Comparison of ENCODE assay signal across 1 cellular context in the genomic region with DNA sequence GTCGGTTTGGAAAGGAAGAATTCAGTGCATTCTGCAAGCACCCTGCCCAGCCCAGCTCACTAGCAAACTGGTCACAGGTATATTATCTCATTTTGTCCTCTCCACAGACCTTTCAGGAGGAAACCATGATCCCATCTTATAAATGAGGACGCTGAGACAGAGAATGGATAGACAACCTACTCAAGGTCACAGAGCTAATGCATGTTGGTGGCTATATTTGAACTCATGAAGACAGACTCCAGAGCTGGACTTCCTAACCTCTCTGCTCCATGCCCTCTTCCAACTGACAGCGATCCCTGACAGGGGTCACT.
TF ChIP-seq lines count a peak whose summit lies in the region.

No MANE protein-coding gene starts in this region.

TF ChIP-seq in SK-N-SH, 30 proteins besides CTCF, POLR2A, EP300 and RAD21 (continued from another document):
- TF ChIP-seq, protein P1, sequence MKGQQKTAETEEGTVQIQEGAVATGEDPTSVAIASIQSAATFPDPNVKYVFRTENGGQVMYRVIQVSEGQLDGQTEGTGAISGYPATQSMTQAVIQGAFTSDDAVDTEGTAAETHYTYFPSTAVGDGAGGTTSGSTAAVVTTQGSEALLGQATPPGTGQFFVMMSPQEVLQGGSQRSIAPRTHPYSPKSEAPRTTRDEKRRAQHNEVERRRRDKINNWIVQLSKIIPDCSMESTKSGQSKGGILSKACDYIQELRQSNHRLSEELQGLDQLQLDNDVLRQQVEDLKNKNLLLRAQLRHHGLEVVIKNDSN (IDR thresholded peaks at IDR 0.05; ENCODE audit: borderline replicate concordance, low read depth), result no peak
- TF ChIP-seq TAF1 (IDR thresholded peaks at IDR 0.05; ENCODE audit: borderline replicate concordance, low read depth, low read length), result no peak
- TF ChIP-seq, protein P2, sequence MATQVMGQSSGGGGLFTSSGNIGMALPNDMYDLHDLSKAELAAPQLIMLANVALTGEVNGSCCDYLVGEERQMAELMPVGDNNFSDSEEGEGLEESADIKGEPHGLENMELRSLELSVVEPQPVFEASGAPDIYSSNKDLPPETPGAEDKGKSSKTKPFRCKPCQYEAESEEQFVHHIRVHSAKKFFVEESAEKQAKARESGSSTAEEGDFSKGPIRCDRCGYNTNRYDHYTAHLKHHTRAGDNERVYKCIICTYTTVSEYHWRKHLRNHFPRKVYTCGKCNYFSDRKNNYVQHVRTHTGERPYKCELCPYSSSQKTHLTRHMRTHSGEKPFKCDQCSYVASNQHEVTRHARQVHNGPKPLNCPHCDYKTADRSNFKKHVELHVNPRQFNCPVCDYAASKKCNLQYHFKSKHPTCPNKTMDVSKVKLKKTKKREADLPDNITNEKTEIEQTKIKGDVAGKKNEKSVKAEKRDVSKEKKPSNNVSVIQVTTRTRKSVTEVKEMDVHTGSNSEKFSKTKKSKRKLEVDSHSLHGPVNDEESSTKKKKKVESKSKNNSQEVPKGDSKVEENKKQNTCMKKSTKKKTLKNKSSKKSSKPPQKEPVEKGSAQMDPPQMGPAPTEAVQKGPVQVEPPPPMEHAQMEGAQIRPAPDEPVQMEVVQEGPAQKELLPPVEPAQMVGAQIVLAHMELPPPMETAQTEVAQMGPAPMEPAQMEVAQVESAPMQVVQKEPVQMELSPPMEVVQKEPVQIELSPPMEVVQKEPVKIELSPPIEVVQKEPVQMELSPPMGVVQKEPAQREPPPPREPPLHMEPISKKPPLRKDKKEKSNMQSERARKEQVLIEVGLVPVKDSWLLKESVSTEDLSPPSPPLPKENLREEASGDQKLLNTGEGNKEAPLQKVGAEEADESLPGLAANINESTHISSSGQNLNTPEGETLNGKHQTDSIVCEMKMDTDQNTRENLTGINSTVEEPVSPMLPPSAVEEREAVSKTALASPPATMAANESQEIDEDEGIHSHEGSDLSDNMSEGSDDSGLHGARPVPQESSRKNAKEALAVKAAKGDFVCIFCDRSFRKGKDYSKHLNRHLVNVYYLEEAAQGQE (IDR thresholded peaks at IDR 0.05; ENCODE audit: low read depth, low read length), result no peak
- no peak for TF ChIP-seq RCOR1 (IDR thresholded peaks at IDR 0.05; ENCODE audit: low read length)
- no peak for TF ChIP-seq RXRA (IDR thresholded peaks at IDR 0.05; ENCODE audit: borderline replicate concordance, low read depth)
- TF ChIP-seq MEF2A (IDR thresholded peaks at IDR 0.05; ENCODE audit: borderline replicate concordance, low read depth), result no peak
- TF ChIP-seq TEAD4 (IDR thresholded peaks at IDR 0.05; ENCODE audit: borderline replicate concordance, insufficient read depth), result no peak
- TF ChIP-seq ELF1 (IDR thresholded peaks at IDR 0.05), result no peak
- TF ChIP-seq, protein P3, sequence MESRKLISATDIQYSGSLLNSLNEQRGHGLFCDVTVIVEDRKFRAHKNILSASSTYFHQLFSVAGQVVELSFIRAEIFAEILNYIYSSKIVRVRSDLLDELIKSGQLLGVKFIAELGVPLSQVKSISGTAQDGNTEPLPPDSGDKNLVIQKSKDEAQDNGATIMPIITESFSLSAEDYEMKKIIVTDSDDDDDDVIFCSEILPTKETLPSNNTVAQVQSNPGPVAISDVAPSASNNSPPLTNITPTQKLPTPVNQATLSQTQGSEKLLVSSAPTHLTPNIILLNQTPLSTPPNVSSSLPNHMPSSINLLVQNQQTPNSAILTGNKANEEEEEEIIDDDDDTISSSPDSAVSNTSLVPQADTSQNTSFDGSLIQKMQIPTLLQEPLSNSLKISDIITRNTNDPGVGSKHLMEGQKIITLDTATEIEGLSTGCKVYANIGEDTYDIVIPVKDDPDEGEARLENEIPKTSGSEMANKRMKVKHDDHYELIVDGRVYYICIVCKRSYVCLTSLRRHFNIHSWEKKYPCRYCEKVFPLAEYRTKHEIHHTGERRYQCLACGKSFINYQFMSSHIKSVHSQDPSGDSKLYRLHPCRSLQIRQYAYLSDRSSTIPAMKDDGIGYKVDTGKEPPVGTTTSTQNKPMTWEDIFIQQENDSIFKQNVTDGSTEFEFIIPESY (IDR thresholded peaks at IDR 0.05; ENCODE audit: borderline replicate concordance, low read depth), result no peak
- no peak for TF ChIP-seq GATA2 (CRISPR knock-in tag; IDR thresholded peaks at IDR 0.05)
- TF ChIP-seq SIN3A (IDR thresholded peaks at IDR 0.05; ENCODE audit: borderline replicate concordance, low read depth, low read length), result no peak
- no peak for TF ChIP-seq FOXM1 (IDR thresholded peaks at IDR 0.05; ENCODE audit: low read depth)
- no peak for TF ChIP-seq GABPA (IDR thresholded peaks at IDR 0.05; ENCODE audit: low read depth)
- TF ChIP-seq NFIC (IDR thresholded peaks at IDR 0.05; ENCODE audit: borderline replicate concordance), result no peak
